ENCODE assay signal across 18 cellular contexts in the genomic region with DNA sequence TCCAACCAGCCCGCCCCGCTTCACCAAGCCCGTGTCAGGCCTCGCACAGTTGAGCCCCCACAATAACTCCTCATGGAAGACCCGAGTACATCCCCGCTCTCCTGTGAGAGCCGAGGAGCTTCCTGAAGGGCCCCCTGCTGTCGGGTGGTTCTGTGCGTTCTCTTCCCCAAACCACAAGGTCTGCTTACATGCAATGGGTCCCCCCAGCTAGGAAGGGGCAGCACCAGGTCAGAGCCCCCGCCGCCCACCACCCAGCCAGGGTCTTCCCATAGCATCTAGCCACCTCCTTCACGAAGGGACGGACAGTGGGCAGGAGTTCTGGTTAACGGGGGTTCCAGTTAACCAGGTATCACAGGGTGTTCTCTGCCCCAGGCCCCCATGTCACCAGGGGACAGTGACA. TPM values are rescaled to one million over a fixed set of nuclear protein-coding genes. Genes with fewer than 3 reads are reported as not detected.
DNase-seq lines count a peak whose midpoint lies in the region; TF ChIP-seq lines count a peak whose summit lies in the region.
"Had no signal": no experiment of that assay in that cellular context is flagged by ENCODE, and none has a peak within 500 bp of the region (broad histone marks: within the 10 kb centered on the region; RNA-seq: fewer than 3 reads in every experiment).

No MANE protein-coding gene starts in this region.

- H3K9me3 ChIP-seq in Loucy (ENCODE audit: insufficient read depth, low read depth, low read length) (no peaks in the 10 kb centered on the region), mesenchymal stem cell (ENCODE audit: control insufficient read depth, low read length) (no peaks in the 10 kb centered on the region), smooth muscle cell (replicated peaks; ENCODE audit: low read depth) (no peaks in the 10 kb centered on the region)
- H3K9me3 ChIP-seq: HAP-1 had no signal

- H3K4me2 ChIP-seq in Loucy (ENCODE audit: low read depth, low read length, poor library complexity, severe bottlenecking) (no peak overlapping the region), mesenchymal stem cell (ENCODE audit: low read length, poor library complexity, severe bottlenecking) (peak overlapping the region; percentile 30), smooth muscle cell (peak overlapping the region; percentile 0)
- H3K4me2 ChIP-seq: GM23338 had no signal

- H3K79me2 ChIP-seq in Loucy (ENCODE audit: insufficient read depth, low read length): no peaks in the 10 kb centered on the region
- H3K79me2 ChIP-seq in smooth muscle cell (ENCODE audit: low read depth): no peaks in the 10 kb centered on the region

- no peaks in the 10 kb centered on the region for H3K36me3 ChIP-seq in Loucy (ENCODE audit: insufficient read depth, low read length)
- no peaks in the 10 kb centered on the region for H3K36me3 ChIP-seq in brain microvascular endothelial cell (replicated peaks)
- peaks cover 0 to 6% of the 10 kb centered on the region in 2 experiments for H3K36me3 ChIP-seq in mesenchymal stem cell (ENCODE audit: control insufficient read depth in 1 of 2, insufficient read depth in 2 of 2, low read depth in 1 of 2, low read length in 2 of 2)
- H3K36me3 ChIP-seq in smooth muscle cell (ENCODE audit: low read depth): no peaks in the 10 kb centered on the region
- H3K36me3 ChIP-seq: HAP-1 had no signal

- H3K27ac ChIP-seq in brain microvascular endothelial cell (peak overlapping the region; percentile 10), mesenchymal stem cell (ENCODE audit: low read length, poor library complexity, severe bottlenecking) (peak overlapping the region; percentile 41), smooth muscle cell (ENCODE audit: low read depth) (peak overlapping the region; percentile 64)

- no peak overlapping the region for H3K23ac ChIP-seq in mesenchymal stem cell (ENCODE audit: low read length in 2 of 2)

- no peak overlapping the region for H2BK5ac ChIP-seq in mesenchymal stem cell (ENCODE audit: low read depth, low read length, poor library complexity, severe bottlenecking)

- no peak overlapping the region for H3K4me3 ChIP-seq in Loucy (ENCODE audit: low read length, poor library complexity, severe bottlenecking)
- H3K4me3 ChIP-seq in brain microvascular endothelial cell (ENCODE audit: low read depth, low read length): no peak overlapping the region
- no peak overlapping the region for H3K4me3 ChIP-seq in mesenchymal stem cell (ENCODE audit: insufficient read depth in 1 of 2, low read depth in 1 of 2, low read length in 2 of 2)
- H3K4me3 ChIP-seq in smooth muscle cell: no peak overlapping the region
- H3K4me3 ChIP-seq: GM23338, HAP-1 had no signal

- H3K79me1 ChIP-seq in mesenchymal stem cell (replicated peaks; ENCODE audit: low read length, poor library complexity, severe bottlenecking): peaks cover 27% of the 10 kb centered on the region

- peak overlapping the region; percentile 66 for H3K9ac ChIP-seq in Loucy (ENCODE audit: low read depth, low read length, poor library complexity, severe bottlenecking)
- H3K9ac ChIP-seq in mesenchymal stem cell (ENCODE audit: low read length): no peak overlapping the region
- H3K9ac ChIP-seq in smooth muscle cell (ENCODE audit: low read depth): no peak overlapping the region

- H3K18ac ChIP-seq in mesenchymal stem cell (ENCODE audit: low read depth in 1 of 2, low read length in 2 of 2): no peak overlapping the region

- no peak overlapping the region for H2BK12ac ChIP-seq in mesenchymal stem cell (ENCODE audit: low read length in 2 of 2)

- H3F3A ChIP-seq in Loucy (ENCODE audit: low read depth) (peaks cover 5% of the 10 kb centered on the region), smooth muscle cell (ENCODE audit: low read depth) (no peaks in the 10 kb centered on the region)

- H3K27me3 ChIP-seq in Loucy (ENCODE audit: insufficient read depth, low read length, poor library complexity, severe bottlenecking) (no peaks in the 10 kb centered on the region), brain microvascular endothelial cell (replicated peaks) (no peaks in the 10 kb centered on the region), mesenchymal stem cell (ENCODE audit: control insufficient read depth in 1 of 2, insufficient read depth in 1 of 2, low read length in 2 of 2) (peaks cover 0 to 96% of the 10 kb centered on the region in 2 experiments), smooth muscle cell (ENCODE audit: low read depth) (no peaks in the 10 kb centered on the region)

- DNase-seq in brain microvascular endothelial cell: no peak
- no peak for DNase-seq in mesenchymal stem cell
- no peak for DNase-seq in smooth muscle cell (lab: John Stamatoyannopoulos, UW; ENCODE audit: unreplicated experiment)
- DNase-seq in stimulated activated naive CD4-positive, alpha-beta T cell treated with Interleukin-2 at 50 U/mL for 16 hours (lab: John Stamatoyannopoulos, UW): no peak
- no peak for DNase-seq in cerebellar cortex (ENCODE audit: low spot score)
- no peak for DNase-seq in middle frontal gyrus (ENCODE audit: extremely low spot score, low spot score)
- DNase-seq: 8988T; C1 segment of cervical spinal cord; Calu3; CD4-positive, alpha-beta memory T cell; COR-L47; DMS53; DMS79 treated with DMSO at 0.1 percent for 48 hours; GF-D8; HFFc6 had no signal

- in situ Hi-C loops in brain microvascular endothelial cell (cut with HindIII; ENCODE audit: low pct_ligation_motif_present, low sequenced_read_pairs): no loop called here

- 92% methylated on average over 14 of the region's 14 CpGs for WGBS in mesenchymal stem cell
- WGBS in smooth muscle cell (ENCODE audit: low lambda C conversion rate): 93% methylated on average over 14 of the region's 14 CpGs

- H4K8ac ChIP-seq in mesenchymal stem cell (ENCODE audit: low read length): no peak overlapping the region

- no peak overlapping the region for H4K91ac ChIP-seq in mesenchymal stem cell (ENCODE audit: low read length)

- peak overlapping the region; percentile 47 for H2AK5ac ChIP-seq in mesenchymal stem cell (ENCODE audit: low read length, severe bottlenecking)

- no peak overlapping the region for H2BK15ac ChIP-seq in mesenchymal stem cell (ENCODE audit: low read depth, poor library complexity, severe bottlenecking)

- H4K20me1 ChIP-seq in Loucy (ENCODE audit: insufficient read depth, low read length, poor library complexity, severe bottlenecking): no peaks in the 10 kb centered on the region
- H4K20me1 ChIP-seq in smooth muscle cell (ENCODE audit: low read depth): peaks cover 4% of the 10 kb centered on the region

- H3K14ac ChIP-seq in mesenchymal stem cell (ENCODE audit: low read length in 2 of 2): no peak overlapping the region

- TF ChIP-seq CTCF in Loucy (conservative IDR thresholded peaks at IDR 0.05; ENCODE audit: low read length): no peak
- TF ChIP-seq CTCF in brain microvascular endothelial cell (IDR thresholded peaks at IDR 0.05; ENCODE audit: low read depth, low read length, missing control alignments): no peak
- TF ChIP-seq CTCF in smooth muscle cell (IDR thresholded peaks at IDR 0.05; ENCODE audit: borderline replicate concordance, insufficient read depth, poor library complexity, severe bottlenecking): no peak

- H2AFZ ChIP-seq in Loucy (ENCODE audit: low read length) (no peak overlapping the region), mesenchymal stem cell (ENCODE audit: low read depth, low read length) (no peak overlapping the region), smooth muscle cell (ENCODE audit: low read depth) (no peak overlapping the region)
- H2AFZ ChIP-seq: GM23338 had no signal

- no peak overlapping the region for H3K4ac ChIP-seq in mesenchymal stem cell (ENCODE audit: low read depth in 1 of 2, low read length in 2 of 2)

- H2BK120ac ChIP-seq in mesenchymal stem cell (ENCODE audit: low read depth, low read length): no peak overlapping the region

- peaks cover 77% of the 10 kb centered on the region for H3K4me1 ChIP-seq in Loucy (ENCODE audit: insufficient read depth, low read length, poor library complexity, severe bottlenecking)
- H3K4me1 ChIP-seq in mesenchymal stem cell (ENCODE audit: control insufficient read depth, insufficient read depth, low read depth, low read length): peaks cover 64% of the 10 kb centered on the region
- H3K4me1 ChIP-seq in smooth muscle cell (ENCODE audit: low read depth): peaks cover 19% of the 10 kb centered on the region
- H3K4me1 ChIP-seq: HAP-1 had no signal

- H3K9me2 ChIP-seq in Loucy (replicated peaks; ENCODE audit: low read depth, low read length): no peaks in the 10 kb centered on the region

RNA-seq across cellular contexts. Expression of gene GLIS1, which starts 51.5 kb away (rescaled TPM):
- polyA plus RNA-seq in mesenchymal stem cell (2013, experiment 1 of 2): 0.29 TPM
- polyA plus RNA-seq in mesenchymal stem cell (2013, experiment 2 of 2): 0.29 TPM
- total RNA-seq in smooth muscle cell: 0.36 and 1.1 TPM in 2 replicates
- polyA plus RNA-seq in smooth muscle cell: 4.9 and 6.2 TPM in 2 replicates
- total RNA-seq: Calu3; CD4-positive, alpha-beta memory T cell had no signal
- polyA plus RNA-seq: CD4-positive, alpha-beta memory T cell had no signal

Comparison
In these comparisons a context has a peak if more than half of its experiments do, and no peak if none do; other contexts are left out.
1. H3K27ac ChIP-seq: peak in every context shown above with its lines; median percentile 64 in smooth muscle cell; 41 in mesenchymal stem cell; 10 in brain microvascular endothelial cell.